1 cellular context compared by ENCODE assay signal in the genomic region with DNA sequence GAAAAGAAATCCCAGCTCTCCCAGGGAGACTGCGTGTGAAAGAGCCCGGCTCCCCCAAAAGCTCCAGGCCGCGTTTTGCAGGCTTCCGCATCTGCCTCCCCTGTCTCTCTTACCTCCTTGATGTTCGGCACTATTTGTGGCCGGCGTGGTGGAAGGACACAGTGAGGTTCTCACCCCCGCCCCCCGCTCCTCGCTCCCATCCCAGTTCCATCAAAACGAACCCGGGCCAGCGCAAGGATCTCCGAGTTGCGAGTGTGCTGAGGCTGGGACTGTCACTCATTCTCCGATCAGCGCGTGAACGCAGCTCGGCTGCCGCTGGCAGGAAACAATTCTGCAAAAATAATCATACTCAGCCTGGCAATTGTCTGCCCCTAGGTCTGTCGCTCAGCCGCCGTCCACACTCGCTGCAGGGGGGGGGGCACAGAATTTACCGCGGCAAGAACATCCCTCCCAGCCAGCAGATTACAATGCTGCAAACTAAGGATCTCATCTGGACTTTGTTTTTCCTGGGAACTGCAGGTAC.
TF ChIP-seq lines count a peak whose summit lies in the region.

A gene (plus strand): TSS at position 275 of the 523 bp plus-strand sequence.

TF ChIP-seq in GM12878, 131 proteins besides CTCF, POLR2A, EP300 and RAD21 (continued from another document):
- TF ChIP-seq, protein P1, sequence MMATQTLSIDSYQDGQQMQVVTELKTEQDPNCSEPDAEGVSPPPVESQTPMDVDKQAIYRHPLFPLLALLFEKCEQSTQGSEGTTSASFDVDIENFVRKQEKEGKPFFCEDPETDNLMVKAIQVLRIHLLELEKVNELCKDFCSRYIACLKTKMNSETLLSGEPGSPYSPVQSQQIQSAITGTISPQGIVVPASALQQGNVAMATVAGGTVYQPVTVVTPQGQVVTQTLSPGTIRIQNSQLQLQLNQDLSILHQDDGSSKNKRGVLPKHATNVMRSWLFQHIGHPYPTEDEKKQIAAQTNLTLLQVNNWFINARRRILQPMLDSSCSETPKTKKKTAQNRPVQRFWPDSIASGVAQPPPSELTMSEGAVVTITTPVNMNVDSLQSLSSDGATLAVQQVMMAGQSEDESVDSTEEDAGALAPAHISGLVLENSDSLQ (IDR thresholded peaks at IDR 0.05): peak; percentile 41; the same call in 1 of the 2 replicates
- TF ChIP-seq BHLHE40 (IDR thresholded peaks at IDR 0.05; ENCODE audit: borderline replicate concordance in 1 of 2, low read depth in 2 of 2, low read length in 1 of 2): no peak
- TF ChIP-seq, protein P2, sequence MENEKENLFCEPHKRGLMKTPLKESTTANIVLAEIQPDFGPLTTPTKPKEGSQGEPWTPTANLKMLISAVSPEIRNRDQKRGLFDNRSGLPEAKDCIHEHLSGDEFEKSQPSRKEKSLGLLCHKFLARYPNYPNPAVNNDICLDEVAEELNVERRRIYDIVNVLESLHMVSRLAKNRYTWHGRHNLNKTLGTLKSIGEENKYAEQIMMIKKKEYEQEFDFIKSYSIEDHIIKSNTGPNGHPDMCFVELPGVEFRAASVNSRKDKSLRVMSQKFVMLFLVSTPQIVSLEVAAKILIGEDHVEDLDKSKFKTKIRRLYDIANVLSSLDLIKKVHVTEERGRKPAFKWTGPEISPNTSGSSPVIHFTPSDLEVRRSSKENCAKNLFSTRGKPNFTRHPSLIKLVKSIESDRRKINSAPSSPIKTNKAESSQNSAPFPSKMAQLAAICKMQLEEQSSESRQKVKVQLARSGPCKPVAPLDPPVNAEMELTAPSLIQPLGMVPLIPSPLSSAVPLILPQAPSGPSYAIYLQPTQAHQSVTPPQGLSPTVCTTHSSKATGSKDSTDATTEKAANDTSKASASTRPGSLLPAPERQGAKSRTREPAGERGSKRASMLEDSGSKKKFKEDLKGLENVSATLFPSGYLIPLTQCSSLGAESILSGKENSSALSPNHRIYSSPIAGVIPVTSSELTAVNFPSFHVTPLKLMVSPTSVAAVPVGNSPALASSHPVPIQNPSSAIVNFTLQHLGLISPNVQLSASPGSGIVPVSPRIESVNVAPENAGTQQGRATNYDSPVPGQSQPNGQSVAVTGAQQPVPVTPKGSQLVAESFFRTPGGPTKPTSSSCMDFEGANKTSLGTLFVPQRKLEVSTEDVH (IDR thresholded peaks at IDR 0.05; ENCODE audit: low read depth, partially characterized antibody): no peak
- no peak for TF ChIP-seq CHD2 (IDR thresholded peaks at IDR 0.05; ENCODE audit: borderline replicate concordance, low read depth, low read length)
